In genomic region chr21:15009964-15010363, GRCh38 we compare ENCODE assay signal across 16 cellular contexts. TPM values are rescaled to one million over a fixed set of nuclear protein-coding genes. Genes with fewer than 3 reads are reported as not detected.
DNase-seq lines count a peak whose midpoint lies in the region; ATAC-seq and TF ChIP-seq lines count a peak whose summit lies in the region.
"Had no signal": no experiment of that assay in that cellular context is flagged by ENCODE, and none has a peak within 500 bp of the region (broad histone marks: within the 10 kb centered on the region; RNA-seq: fewer than 3 reads in every experiment).

No MANE protein-coding gene starts in this region.

- H3K4me3 ChIP-seq in GM23248, result no peak overlapping the region
- no peak overlapping the region for H3K4me3 ChIP-seq in fibroblast of villous mesenchyme (ENCODE audit: low read depth, low read length)
- no peak overlapping the region for H3K4me3 ChIP-seq in right cardiac atrium (ENCODE audit: low read length)
- H3K4me3 ChIP-seq: BLaER1 treated with 17β-estradiol and CSF1 and Interleukin-3, amounts not matched to agents 10 nM and 100 nM had no signal

- in situ Hi-C loops in GM23248 (cut with MboI), result no loop called here

- no peaks in the 10 kb centered on the region for H3K9me2 ChIP-seq in GM23248 (ENCODE audit: insufficient read depth)

- intact Hi-C loops in right cardiac atrium (cut with DNase I), result no loop called here

- H3K9me3 ChIP-seq in GM23248 (ENCODE audit: low read depth) (no peaks in the 10 kb centered on the region), right cardiac atrium (ENCODE audit: control insufficient read depth, low read length) (no peaks in the 10 kb centered on the region)

- ATAC-seq in right cardiac atrium, result no peak
- ATAC-seq: activated CD4-positive, CD25-positive, alpha-beta regulatory T cell treated with anti-CD3 and anti-CD28 coated beads, Interleukin-2, amount 50 U/mL, for 24 hours; activated CD8-positive, alpha-beta T cell treated with anti-CD3 and anti-CD28 coated beads, Interleukin-2, amount 10 ng/mL, durations not matched to agents 7 days and 5 days; left lobe of liver had no signal

- peaks cover 58% of the 10 kb centered on the region for H3F3A ChIP-seq in GM23248 (ENCODE audit: insufficient read depth)

- peak overlapping the region; percentile 57 for H3K4me2 ChIP-seq in GM23248 (ENCODE audit: unreplicated experiment)

- DNase-seq in GM23248 (peak; percentile 65), amniotic epithelial cell (ENCODE audit: low read depth) (peak; percentile 93), fibroblast of villous mesenchyme (ENCODE audit: low read depth) (peak; percentile 73), DMS 273 (lab: John Stamatoyannopoulos, UW; ENCODE audit: unreplicated experiment) (no peak), NCI-H2171 treated with DMSO at 0.1 percent for 48 hours (lab: John Stamatoyannopoulos, UW) (no peak), right cardiac atrium (no peak), AG20443 (ENCODE audit: low spot score) (no peak)
- DNase-seq: activated CD8-positive, alpha-beta T cell treated with anti-CD3 and anti-CD28 coated beads, Interleukin-2, amount 10 ng/mL, durations not matched to agents 7 days and 5 days; activated T-cell treated with anti-CD3 and anti-CD28 coated beads, Interleukin-2, amount 50 U/mL, for 48 hours; KBM-7; NCI-H1930; NCI-H510A; T1000 had no signal

- H3K4me1 ChIP-seq in GM23248 (ENCODE audit: insufficient read depth) (peaks cover 69% of the 10 kb centered on the region), right cardiac atrium (ENCODE audit: control insufficient read depth, insufficient read depth, low read length) (peaks cover 5% of the 10 kb centered on the region)

- no peaks in the 10 kb centered on the region for H3K27me3 ChIP-seq in GM23248 (replicated peaks; ENCODE audit: insufficient read depth)
- no peaks in the 10 kb centered on the region for H3K27me3 ChIP-seq in right cardiac atrium (ENCODE audit: control insufficient read depth, insufficient read depth)
- H3K27me3 ChIP-seq: BLaER1 treated with 17β-estradiol and CSF1 and Interleukin-3, amounts not matched to agents 10 nM and 100 nM had no signal

- H3K27ac ChIP-seq in GM23248, result peak overlapping the region; percentile 53
- H3K27ac ChIP-seq in right cardiac atrium (ENCODE audit: low read length), result no peak overlapping the region
- H3K27ac ChIP-seq: BLaER1 treated with 17β-estradiol and CSF1 and Interleukin-3, amounts not matched to agents 10 nM and 100 nM had no signal

- WGBS in GM23248 (ENCODE audit: low coverage in 1 of 2, low lambda C conversion rate in 2 of 2, missing lambda C conversion rate in 2 of 2), 2 experiments, result 51 to 56% methylated on average over 3 of the region's 3 CpGs
- 80% methylated on average over 3 of the region's 3 CpGs for WGBS in right cardiac atrium

- no peak for TF ChIP-seq CTCF in fibroblast of villous mesenchyme (IDR thresholded peaks at IDR 0.05; ENCODE audit: insufficient read depth, low read depth, low read length)

- no peak overlapping the region for H3K9ac ChIP-seq in GM23248
- H3K9ac ChIP-seq: BLaER1 treated with 17β-estradiol and CSF1 and Interleukin-3, amounts not matched to agents 10 nM and 100 nM had no signal

- 0 out of 2 replicates have a peak, but pooled peaks cover 7% of the 10 kb centered on the region for H3K36me3 ChIP-seq in GM23248 (ENCODE audit: low read depth)

- no peak overlapping the region for H2AFZ ChIP-seq in GM23248

- H3K79me2 ChIP-seq in GM23248 (ENCODE audit: insufficient read depth), result peaks cover 100% of the 10 kb centered on the region

- no peaks in the 10 kb centered on the region for H4K20me1 ChIP-seq in GM23248 (ENCODE audit: insufficient read depth)

RNA-seq across cellular contexts. Expression of gene NRIP1, which starts 54.8 kb away (rescaled TPM):
- 31.2 and 31.9 TPM in 2 replicates for total RNA-seq in GM23248 (2014; rRNA removed; shearing (Covaris generic))
- polyA plus RNA-seq in GM23248 (2016; fragmentation: Nextera tagmentation; extraction: Ambion mirVana), result 12.5 and 13.1 TPM in 2 replicates
- total RNA-seq in fibroblast of villous mesenchyme, result 46.1 and 56.6 TPM in 2 replicates
- total RNA-seq in right cardiac atrium, result 10 to 100 TPM; 19.7 to 33.4 (median 21.9) TPM
- polyA plus RNA-seq in right cardiac atrium, result 4.1 TPM

Comparison
In these comparisons a context has a peak if more than half of its experiments do, and no peak if none do; other contexts are left out.
1. DNase-seq: peak in GM23248 (single experiment), amniotic epithelial cell (single experiment) and fibroblast of villous mesenchyme (single experiment); none in DMS 273 (single experiment), NCI-H2171 treated with DMSO at 0.1 percent for 48 hours (single experiment), right cardiac atrium (0 of 3) and AG20443 (single experiment).